9 cellular contexts compared by ENCODE assay signal in the genomic region with DNA sequence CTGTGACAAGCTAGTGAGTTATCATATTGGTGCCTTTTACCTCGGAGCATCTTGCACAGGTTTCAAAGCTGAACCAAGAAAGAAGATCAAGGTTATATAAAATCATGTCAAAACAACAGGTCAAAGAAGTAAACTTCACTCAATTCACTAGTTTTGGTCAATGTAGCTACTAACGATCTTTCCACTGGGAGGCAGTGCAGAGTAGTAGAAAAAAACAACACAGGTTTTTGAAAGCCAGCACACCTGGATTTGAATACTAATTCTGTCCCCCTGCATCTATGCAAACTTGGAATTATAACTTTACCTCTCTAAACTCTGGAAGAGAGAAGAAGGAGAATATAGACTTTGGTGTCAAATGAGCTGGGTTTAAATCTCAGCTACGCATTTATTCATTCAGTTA.
A peak's percentile ranks its signal among the peaks of the same experiment; 100 is the strongest.
DNase-seq lines count a peak whose midpoint lies in the region; ATAC-seq, FAIRE-seq and TF ChIP-seq lines count a peak whose summit lies in the region.
"Had no signal": no experiment of that assay in that cellular context is flagged by ENCODE, and none has a peak within 500 bp of the region (broad histone marks: within the 10 kb centered on the region; RNA-seq: fewer than 3 reads in every experiment).

No MANE protein-coding gene starts in this region.

- no peak overlapping the region for H3K4me3 Mint-ChIP-seq in mesothelial cell of epicardium
- H3K4me3 Mint-ChIP-seq in activated CD4-positive, alpha-beta memory T cell treated with anti-CD3 and anti-CD28 coated beads, Interleukin-2, amount 10 ng/mL, durations not matched to agents 7 days and 5 days: no peak overlapping the region
- H3K4me3 Mint-ChIP-seq in natural killer cell: no peak overlapping the region
- H3K4me3 Mint-ChIP-seq: activated B cell treated with CpG ODN at 0.5 μM for 24 hours had no signal

- BruUV-seq in HCT116 (replicated peaks; lab: Mats Ljungman, UMichigan): no TSS peak
- no TSS peak for BruUV-seq in GM12878 (replicated peaks; lab: Mats Ljungman, UMichigan)

- no peak for TF ChIP-seq POLR2A in HCT116 (IDR thresholded peaks at IDR 0.05; ENCODE audit: borderline replicate concordance, extremely low read depth, insufficient read depth, insufficient read length)
- TF ChIP-seq POLR2A in GM12878 (IDR thresholded peaks at IDR 0.05; ENCODE audit: low read depth, low read length): no peak

- peak; percentile 88 for FAIRE-seq in GM12878 (lab: Jason Lieb, UNC)

- H3K4me1 Mint-ChIP-seq in mesothelial cell of epicardium (no peaks in the 10 kb centered on the region), natural killer cell (no peaks in the 10 kb centered on the region)
- no peaks in the 10 kb centered on the region for H3K4me1 Mint-ChIP-seq in activated CD4-positive, alpha-beta memory T cell treated with anti-CD3 and anti-CD28 coated beads, Interleukin-2, amount 10 ng/mL, durations not matched to agents 7 days and 5 days
- H3K4me1 Mint-ChIP-seq: activated B cell treated with CpG ODN at 0.5 μM for 24 hours had no signal

- TF ChIP-seq CTCF in HCT116 (IDR thresholded peaks at IDR 0.05 in 2 of 3, conservative IDR thresholded peaks at IDR 0.05 in 1 of 3; ENCODE audit: borderline replicate concordance in 1 of 3, insufficient read depth in 1 of 3, low read depth in 2 of 3, low read length in 2 of 3) (peak; percentile 12 to 52 (median 45); a peak in 4 of 6 replicates), GM12878 (IDR thresholded peaks at IDR 0.05 in 2 of 3, conservative IDR thresholded peaks at IDR 0.05 in 1 of 3; ENCODE audit: control insufficient read depth in 2 of 3, extremely low read depth in 1 of 3, insufficient read depth in 1 of 3, low read depth in 3 of 3, low read length in 3 of 3) (peak; percentile 44 to 47 (median 47); a peak in 5 of 6 replicates), mesothelial cell of epicardium (IDR thresholded peaks at IDR 0.05; ENCODE audit: unreplicated experiment) (peak; percentile 22), natural killer cell (IDR thresholded peaks at IDR 0.05) (no peak)

- peak; percentile 57 for TF ChIP-seq RAD21 in HCT116 (IDR thresholded peaks at IDR 0.05; ENCODE audit: low read depth)
- peak; percentile 68 for TF ChIP-seq RAD21 in GM12878 (IDR thresholded peaks at IDR 0.05; ENCODE audit: insufficient read depth, low read depth, low read length)

- no peaks in the 10 kb centered on the region for H4K20me1 ChIP-seq in HCT116 (ENCODE audit: insufficient read depth)
- no peaks in the 10 kb centered on the region for H4K20me1 ChIP-seq in GM12878 (ENCODE audit: control insufficient read depth, insufficient read depth)

- H3K9me3 ChIP-seq in HCT116 (ENCODE audit: control insufficient read depth in 1 of 2, insufficient read depth in 1 of 2, low read depth in 1 of 2, low read length in 2 of 2): no peaks in the 10 kb centered on the region
- no peaks in the 10 kb centered on the region for H3K9me3 ChIP-seq in GM12878 (replicated peaks; ENCODE audit: control insufficient read depth, insufficient read depth, low read length)
- H3K9me3 ChIP-seq: stomach had no signal

- H3K9ac ChIP-seq in HCT116 (ENCODE audit: low read length) (no peak overlapping the region), GM12878 (ENCODE audit: control insufficient read depth, insufficient read depth, low read length) (no peak overlapping the region)

- ATAC-seq in HCT116 (no peak), GM12878 (peak; percentile 63), HG03442 (IDR thresholded peaks at IDR 0.05; ENCODE audit: unreplicated experiment) (no peak), natural killer cell (no peak)

- RAD21 ChIA-PET in HCT116 (lab: Charles Lee; ENCODE audit: low non-redundant PET in 1 of 2, low total read pairs in 2 of 2, uncharacterized antibody in 2 of 2, unreplicated experiment in 2 of 2) (no interaction called here), GM12878 (lab: Charles Lee; ENCODE audit: unreplicated experiment) (interaction anchor here (0.8 to 2.2 kb wide), 8 partner anchors 143 to 314 kb away, joined by 3 to 5 read pairs (median 3); no protein-coding TSS in a partner anchor)

- SMC1A ChIA-PET in GM12878 (lab: Charles Lee; ENCODE audit: uncharacterized antibody, unreplicated experiment): interaction anchor here (0.5 to 2.5 kb wide), 13 partner anchors 9 to 1847 kb away, joined by 3 to 9 read pairs (median 4); no protein-coding TSS in a partner anchor

- 20% methylated on average over 3 of the region's 3 CpGs for WGBS in GM12878 (ENCODE audit: insufficient coverage, insufficient replicate concordance, low lambda C conversion rate, missing lambda C conversion rate)

- CTCF ChIA-PET in HCT116 (lab: Charles Lee) (interaction anchor here (1.0 to 1.5 kb wide), 2 partner anchors 320 to 327 kb away, joined by 3 to 6 read pairs; no protein-coding TSS in a partner anchor), GM12878 (lab: Yijun Ruan, JAX) (interaction anchor here (0.6 to 1.9 kb wide), 21 partner anchors 10 to 335 kb away, joined by 3 to 6 read pairs (median 4); a partner anchor contains a TSS)
- CTCF ChIA-PET in activated CD4-positive, alpha-beta memory T cell treated with anti-CD3 and anti-CD28 coated beads, Interleukin-2, amount 10 ng/mL, durations not matched to agents 7 days and 5 days (lab: Charles Lee): interaction anchor here (1.1 kb wide), 1 partner anchor 13 kb away, joined by 3 read pairs; no protein-coding TSS in a partner anchor

- DNase-seq in ELR (ENCODE audit: low read depth) (peak; percentile 3), HCT116 (ENCODE audit: low read depth, low spot score) (no peak), GM12878 (ENCODE audit: low read depth, low spot score) (no peak), mesothelial cell of epicardium (ENCODE audit: low spot score in 2 of 2, unreplicated experiment in 2 of 2) (no peak), natural killer cell (no peak)
- no peak for DNase-seq in activated CD4-positive, alpha-beta memory T cell treated with anti-CD3 and anti-CD28 coated beads, Interleukin-2, amount 10 ng/mL, durations not matched to agents 7 days and 5 days
- DNase-seq: activated B cell treated with CpG ODN at 0.5 μM for 24 hours, stomach had no signal

- H3K36me3 Mint-ChIP-seq in mesothelial cell of epicardium (no peaks in the 10 kb centered on the region), natural killer cell (no peaks in the 10 kb centered on the region)
- no peaks in the 10 kb centered on the region for H3K36me3 Mint-ChIP-seq in activated CD4-positive, alpha-beta memory T cell treated with anti-CD3 and anti-CD28 coated beads, Interleukin-2, amount 10 ng/mL, durations not matched to agents 7 days and 5 days (ENCODE audit: low read depth)

- H3K36me3 ChIP-seq in HCT116 (ENCODE audit: control insufficient read depth in 1 of 2, insufficient read depth in 2 of 2, low read length in 2 of 2) (no peaks in the 10 kb centered on the region), GM12878 (ENCODE audit: control insufficient read depth in 2 of 2, insufficient read depth in 2 of 2, low read length in 1 of 2) (no peaks in the 10 kb centered on the region)
- H3K36me3 ChIP-seq: stomach had no signal

- H3K4me1 ChIP-seq in HCT116 (ENCODE audit: control insufficient read depth in 1 of 2, insufficient read depth in 2 of 2, low read length in 2 of 2) (no peaks in the 10 kb centered on the region), GM12878 (ENCODE audit: control insufficient read depth, insufficient read depth, low read length) (no peaks in the 10 kb centered on the region; the same call in 1 of the 2 replicates)
- H3K4me1 ChIP-seq: stomach had no signal

- H3K27me3 ChIP-seq in HCT116 (ENCODE audit: insufficient read depth, low read length): no peaks in the 10 kb centered on the region
- H3K27me3 ChIP-seq in GM12878 (replicated peaks in 1 of 2; ENCODE audit: control insufficient read depth in 2 of 2, insufficient read depth in 2 of 2, low read length in 1 of 2): no peaks in the 10 kb centered on the region
- H3K27me3 ChIP-seq: stomach had no signal

- H3K9me3 Mint-ChIP-seq in mesothelial cell of epicardium (peaks cover 4% of the 10 kb centered on the region), natural killer cell (no peaks in the 10 kb centered on the region)
- no peaks in the 10 kb centered on the region for H3K9me3 Mint-ChIP-seq in activated CD4-positive, alpha-beta memory T cell treated with anti-CD3 and anti-CD28 coated beads, Interleukin-2, amount 10 ng/mL, durations not matched to agents 7 days and 5 days
- H3K9me3 Mint-ChIP-seq: activated B cell treated with CpG ODN at 0.5 μM for 24 hours had no signal

- H3K4me3 ChIP-seq in HCT116 (replicated peaks in 1 of 2; ENCODE audit: low read depth in 1 of 2, low read length in 2 of 2) (no peak overlapping the region), GM12878 (no peak overlapping the region)
- H3K4me3 ChIP-seq: stomach had no signal

- intact Hi-C loops in HCT116 (cut with micrococcal nuclease): no loop called here
- intact Hi-C loops in GM12878 (cut with micrococcal nuclease; ENCODE audit: unreplicated experiment): loop anchor here (5.0 kb wide), 1 partner anchor 142 kb away; no protein-coding TSS in a partner anchor
- intact Hi-C loops in natural killer cell (cut with micrococcal nuclease): no loop called here

- TF ChIP-seq EP300 in GM12878 (IDR thresholded peaks at IDR 0.05; ENCODE audit: borderline replicate concordance in 1 of 2, control insufficient read depth in 1 of 2, low read depth in 2 of 2, low read length in 2 of 2): no peak

- H3K79me2 ChIP-seq in HCT116 (ENCODE audit: insufficient read depth, low read length) (no peaks in the 10 kb centered on the region), GM12878 (ENCODE audit: control insufficient read depth, insufficient read depth, low read length) (no peaks in the 10 kb centered on the region)

- in situ Hi-C loops in GM12878 (cut with MboI): no loop called here

- H3K27ac Mint-ChIP-seq in mesothelial cell of epicardium: no peak overlapping the region
- no peak overlapping the region for H3K27ac Mint-ChIP-seq in activated CD4-positive, alpha-beta memory T cell treated with anti-CD3 and anti-CD28 coated beads, Interleukin-2, amount 10 ng/mL, durations not matched to agents 7 days and 5 days
- no peak overlapping the region for H3K27ac Mint-ChIP-seq in natural killer cell
- H3K27ac Mint-ChIP-seq: activated B cell treated with CpG ODN at 0.5 μM for 24 hours had no signal

- POLR2A ChIA-PET in HCT116 (lab: Charles Lee): no interaction called here
- POLR2A ChIA-PET in GM12878 (lab: Charles Lee): interaction anchor here (1.3 kb wide), 1 partner anchor 10 kb away, joined by 4 read pairs; no protein-coding TSS in a partner anchor
- POLR2A ChIA-PET in activated CD4-positive, alpha-beta memory T cell treated with anti-CD3 and anti-CD28 coated beads, Interleukin-2, amount 10 ng/mL, durations not matched to agents 7 days and 5 days (lab: Charles Lee): no interaction called here

- H3K4me2 ChIP-seq in HCT116 (ENCODE audit: low read length) (no peak overlapping the region), GM12878 (ENCODE audit: control insufficient read depth, insufficient read depth) (no peak overlapping the region)

- no peaks in the 10 kb centered on the region for H3K9me2 ChIP-seq in HCT116 (ENCODE audit: insufficient read depth)

- no peak overlapping the region for H3K27ac ChIP-seq in HCT116 (ENCODE audit: low read depth, low read length)
- H3K27ac ChIP-seq in GM12878 (ENCODE audit: control insufficient read depth, insufficient read depth): no peak overlapping the region
- H3K27ac ChIP-seq: stomach had no signal

- H3K27me3 Mint-ChIP-seq in mesothelial cell of epicardium (ENCODE audit: low read depth) (no peaks in the 10 kb centered on the region), natural killer cell (ENCODE audit: low read depth in 2 of 2) (no peaks in the 10 kb centered on the region)
- H3K27me3 Mint-ChIP-seq in activated CD4-positive, alpha-beta memory T cell treated with anti-CD3 and anti-CD28 coated beads, Interleukin-2, amount 10 ng/mL, durations not matched to agents 7 days and 5 days: no peaks in the 10 kb centered on the region
- H3K27me3 Mint-ChIP-seq: activated B cell treated with CpG ODN at 0.5 μM for 24 hours had no signal

- H2AFZ ChIP-seq in HCT116 (ENCODE audit: low read depth, low read length, poor library complexity, severe bottlenecking): no peak overlapping the region
- no peak overlapping the region for H2AFZ ChIP-seq in GM12878 (ENCODE audit: control insufficient read depth, low read depth, low read length)
